Comparison of ENCODE assay signal across 18 cellular contexts in genomic region chr5:100771181-100771580, GRCh38.
A peak's percentile ranks its signal among the peaks of the same experiment; 100 is the strongest.
DNase-seq lines count a peak whose midpoint lies in the region; ATAC-seq lines count a peak whose summit lies in the region.
"Had no signal": no experiment of that assay in that cellular context is flagged by ENCODE, and none has a peak within 500 bp of the region (broad histone marks: within the 10 kb centered on the region; RNA-seq: fewer than 3 reads in every experiment).

No MANE protein-coding gene starts in this region.

- DNase-seq in NOMO-1 (lab: John Stamatoyannopoulos, UW; ENCODE audit: unreplicated experiment in 2 of 2) (no peak), NCI-H2171 treated with DMSO at 0.1 percent for 48 hours (lab: John Stamatoyannopoulos, UW) (no peak)
- DNase-seq: BE2C, EL, GF-D8, IMR-90, NCI-H1105, NCI-H2029 treated with DMSO at 0.1 percent for 48 hours, NCI-H524 treated with DMSO at 0.1 percent for 48 hours, NCI-H82, T-helper 1 cell, T-helper 9 cell had no signal

- peak; percentile 57 for ATAC-seq in GM18517 (IDR thresholded peaks at IDR 0.05; ENCODE audit: unreplicated experiment)
- ATAC-seq in GM21381 (IDR thresholded peaks at IDR 0.05; ENCODE audit: unreplicated experiment) = peak; percentile 57
- peak; percentile 42 for ATAC-seq in HG03432 (IDR thresholded peaks at IDR 0.05; ENCODE audit: unreplicated experiment)
- ATAC-seq in GM21723 (IDR thresholded peaks at IDR 0.05; ENCODE audit: unreplicated experiment) = no peak
- ATAC-seq in GM19395 (IDR thresholded peaks at IDR 0.05; ENCODE audit: unreplicated experiment) = no peak
- ATAC-seq: Right ventricle myocardium inferior had no signal

Comparison
In these comparisons a context has a peak if more than half of its experiments do, and no peak if none do; other contexts are left out.
1. ATAC-seq: peak in GM18517 (single experiment), GM21381 (single experiment) and HG03432 (single experiment); none in GM21723 (single experiment) and GM19395 (single experiment).